13 cellular contexts compared by ENCODE assay signal in the genomic region with DNA sequence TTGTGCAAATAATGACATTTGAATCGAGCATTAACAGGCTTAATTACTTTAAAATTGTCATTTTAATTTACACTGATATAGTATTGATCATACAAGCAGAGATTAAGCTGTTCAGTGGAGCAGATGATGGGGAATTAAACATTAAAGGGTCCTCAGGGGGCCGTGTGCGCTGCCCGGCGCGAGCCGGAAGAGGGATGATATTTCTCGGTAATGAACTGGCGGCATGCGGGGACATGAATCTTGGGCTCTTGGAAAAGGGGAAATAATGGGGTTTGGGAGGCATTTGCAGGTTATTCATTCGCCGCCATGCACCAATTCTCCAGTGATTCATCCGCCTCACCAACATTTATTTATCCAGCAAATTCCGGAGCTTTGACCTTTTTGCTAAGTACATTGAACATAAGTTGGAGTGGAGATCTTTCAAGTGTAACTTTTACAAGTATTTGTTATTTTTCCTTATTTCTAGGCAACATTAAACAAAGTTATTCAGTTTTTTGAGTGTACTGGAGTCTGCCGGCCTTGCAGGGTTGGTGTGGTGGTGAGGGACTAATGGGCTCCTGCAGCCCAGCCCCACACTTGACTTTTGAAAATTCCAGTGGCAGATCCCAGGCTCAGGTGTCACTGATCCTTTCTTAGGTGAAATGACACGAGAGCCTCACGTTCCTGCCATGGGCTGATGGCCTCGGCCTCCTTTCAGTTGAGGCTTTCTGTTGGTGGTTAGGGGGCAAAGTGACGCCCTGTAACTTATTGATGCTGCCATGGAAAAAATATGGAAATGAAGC.
A peak's percentile ranks its signal among the peaks of the same experiment; 100 is the strongest.
DNase-seq lines count a peak whose midpoint lies in the region; ATAC-seq and TF ChIP-seq lines count a peak whose summit lies in the region.
"Had no signal": no experiment of that assay in that cellular context is flagged by ENCODE, and none has a peak within 500 bp of the region (broad histone marks: within the 10 kb centered on the region; RNA-seq: fewer than 3 reads in every experiment).

No MANE protein-coding gene starts in this region.

- CTCF ChIA-PET in activated CD8-positive, alpha-beta T cell treated with anti-CD3 and anti-CD28 coated beads, Interleukin-2, amount 10 ng/mL, durations not matched to agents 7 days and 5 days (lab: Charles Lee): no interaction called here
- CTCF ChIA-PET in RWPE1 (lab: Yijun Ruan, JAX): interaction anchor here (0.5 to 1.4 kb wide), 2 partner anchors 11 to 246 kb away, joined by 4 read pairs; no protein-coding TSS in a partner anchor

- TF ChIP-seq CTCF in brain microvascular endothelial cell (IDR thresholded peaks at IDR 0.05; ENCODE audit: low read depth, low read length, missing control alignments): no peak
- TF ChIP-seq CTCF in left lung (IDR thresholded peaks at IDR 0.05): no peak
- no peak for TF ChIP-seq CTCF in RWPE1 (conservative IDR thresholded peaks at IDR 0.05; ENCODE audit: low read depth)

- H3K27me3 Mint-ChIP-seq in stimulated activated naive B cell treated with anti-CD40 and anti-IgM and Interleukin-4, amounts not matched to agents 10 μg/mL and 1 μg/mL and 100 μg/mL, for 72 hours: no peaks in the 10 kb centered on the region
- no peaks in the 10 kb centered on the region for H3K27me3 Mint-ChIP-seq in activated CD8-positive, alpha-beta T cell treated with anti-CD3 and anti-CD28 coated beads, Interleukin-2, amount 10 ng/mL, durations not matched to agents 7 days and 5 days (ENCODE audit: low read depth)
- H3K27me3 Mint-ChIP-seq: activated B cell treated with CpG ODN at 0.5 μM for 24 hours; stimulated activated memory B cell treated with anti-CD40 and anti-IgM and Interleukin-4, amounts not matched to agents 10 μg/mL and 1 μg/mL and 100 μg/mL, for 72 hours had no signal

- POLR2A ChIA-PET in activated CD8-positive, alpha-beta T cell treated with anti-CD3 and anti-CD28 coated beads, Interleukin-2, amount 10 ng/mL, durations not matched to agents 7 days and 5 days (lab: Charles Lee): no interaction called here
- POLR2A ChIA-PET in RWPE1 (lab: Yijun Ruan, JAX; ENCODE audit: low non-redundant PET): no interaction called here

- H3K9me3 Mint-ChIP-seq in stimulated activated naive B cell treated with anti-CD40 and anti-IgM and Interleukin-4, amounts not matched to agents 10 μg/mL and 1 μg/mL and 100 μg/mL, for 72 hours: peaks cover 0 to 2% of the 10 kb centered on the region in 2 donors
- H3K9me3 Mint-ChIP-seq in activated CD8-positive, alpha-beta T cell treated with anti-CD3 and anti-CD28 coated beads, Interleukin-2, amount 10 ng/mL, durations not matched to agents 7 days and 5 days (ENCODE audit: insufficient read depth): no peaks in the 10 kb centered on the region
- H3K9me3 Mint-ChIP-seq: activated B cell treated with CpG ODN at 0.5 μM for 24 hours; stimulated activated memory B cell treated with anti-CD40 and anti-IgM and Interleukin-4, amounts not matched to agents 10 μg/mL and 1 μg/mL and 100 μg/mL, for 72 hours had no signal

- no peaks in the 10 kb centered on the region for H3K27me3 ChIP-seq in ACC112 (ENCODE audit: insufficient read depth, low read length)
- H3K27me3 ChIP-seq in brain microvascular endothelial cell (replicated peaks): no peaks in the 10 kb centered on the region
- H3K27me3 ChIP-seq in left lung: no peaks in the 10 kb centered on the region

- peaks cover 17 to 18% of the 10 kb centered on the region in 2 donors for H3K36me3 Mint-ChIP-seq in stimulated activated naive B cell treated with anti-CD40 and anti-IgM and Interleukin-4, amounts not matched to agents 10 μg/mL and 1 μg/mL and 100 μg/mL, for 72 hours
- no peaks in the 10 kb centered on the region for H3K36me3 Mint-ChIP-seq in activated CD8-positive, alpha-beta T cell treated with anti-CD3 and anti-CD28 coated beads, Interleukin-2, amount 10 ng/mL, durations not matched to agents 7 days and 5 days (ENCODE audit: low read depth)

- H3K4me3 Mint-ChIP-seq in stimulated activated naive B cell treated with anti-CD40 and anti-IgM and Interleukin-4, amounts not matched to agents 10 μg/mL and 1 μg/mL and 100 μg/mL, for 72 hours: no peak overlapping the region
- no peak overlapping the region for H3K4me3 Mint-ChIP-seq in activated CD8-positive, alpha-beta T cell treated with anti-CD3 and anti-CD28 coated beads, Interleukin-2, amount 10 ng/mL, durations not matched to agents 7 days and 5 days
- H3K4me3 Mint-ChIP-seq: activated B cell treated with CpG ODN at 0.5 μM for 24 hours; stimulated activated memory B cell treated with anti-CD40 and anti-IgM and Interleukin-4, amounts not matched to agents 10 μg/mL and 1 μg/mL and 100 μg/mL, for 72 hours had no signal

- in situ Hi-C loops in brain microvascular endothelial cell (cut with HindIII; ENCODE audit: low pct_ligation_motif_present, low sequenced_read_pairs): no loop called here

- H3K27ac ChIP-seq in ACC112 (ENCODE audit: low read depth, low read length) (peak overlapping the region; percentile 98), brain microvascular endothelial cell (peak overlapping the region; percentile 89), left lung (peak overlapping the region; percentile 6 to 62), RWPE1 (no peak overlapping the region)

- no peaks in the 10 kb centered on the region for H3K9me3 ChIP-seq in left lung

- ATAC-seq in left lung: peak; percentile 87
- ATAC-seq in stimulated activated naive B cell treated with anti-CD40 and anti-IgM and Interleukin-4, amounts not matched to agents 10 μg/mL and 1 μg/mL and 100 μg/mL, for 72 hours (replicated peaks): no peak
- ATAC-seq in activated CD8-positive, alpha-beta T cell treated with anti-CD3 and anti-CD28 coated beads, Interleukin-2, amount 10 ng/mL, durations not matched to agents 7 days and 5 days: no peak
- ATAC-seq: stimulated activated memory B cell treated with anti-CD40 and anti-IgM and Interleukin-4, amounts not matched to agents 10 μg/mL and 1 μg/mL and 100 μg/mL, for 72 hours had no signal

- H3K4me1 ChIP-seq in ACC112 (ENCODE audit: control insufficient read depth, insufficient read depth, low read length, unreplicated experiment) (peaks cover 29% of the 10 kb centered on the region), left lung (peaks cover 7 to 18% of the 10 kb centered on the region in 2 donors)

- peak; percentile 39 for DNase-seq in HT1080 (ENCODE audit: low read depth)
- peak; percentile 34 for DNase-seq in brain microvascular endothelial cell
- DNase-seq in left lung: peak; percentile 43 to 59
- DNase-seq in NCI-H2171 (lab: John Stamatoyannopoulos, UW): no peak
- no peak for DNase-seq in stimulated activated naive B cell treated with anti-CD40 and anti-IgM and Interleukin-4, amounts not matched to agents 10 μg/mL and 1 μg/mL and 100 μg/mL, for 72 hours
- DNase-seq in activated CD8-positive, alpha-beta T cell treated with anti-CD3 and anti-CD28 coated beads, Interleukin-2, amount 10 ng/mL, durations not matched to agents 7 days and 5 days: no peak
- no peak for DNase-seq in RWPE1 (ENCODE audit: low spot score)
- DNase-seq: activated B cell treated with CpG ODN at 0.5 μM for 24 hours, H7, NCI-H1694 had no signal

- no peak overlapping the region for H3K27ac Mint-ChIP-seq in stimulated activated naive B cell treated with anti-CD40 and anti-IgM and Interleukin-4, amounts not matched to agents 10 μg/mL and 1 μg/mL and 100 μg/mL, for 72 hours
- no peak overlapping the region for H3K27ac Mint-ChIP-seq in activated CD8-positive, alpha-beta T cell treated with anti-CD3 and anti-CD28 coated beads, Interleukin-2, amount 10 ng/mL, durations not matched to agents 7 days and 5 days
- H3K27ac Mint-ChIP-seq: activated B cell treated with CpG ODN at 0.5 μM for 24 hours; progenitor cell of endocrine pancreas; stimulated activated memory B cell treated with anti-CD40 and anti-IgM and Interleukin-4, amounts not matched to agents 10 μg/mL and 1 μg/mL and 100 μg/mL, for 72 hours had no signal

- H3K4me3 ChIP-seq in ACC112 (ENCODE audit: low read depth, low read length) (peak overlapping the region; percentile 65), brain microvascular endothelial cell (ENCODE audit: low read depth, low read length) (peak overlapping the region; percentile 39), left lung (no peak overlapping the region)

- intact Hi-C loops in left lung (cut with DNase I): no loop called here

- peaks cover 13 to 32% of the 10 kb centered on the region in 2 donors for H3K4me1 Mint-ChIP-seq in stimulated activated naive B cell treated with anti-CD40 and anti-IgM and Interleukin-4, amounts not matched to agents 10 μg/mL and 1 μg/mL and 100 μg/mL, for 72 hours
- H3K4me1 Mint-ChIP-seq in activated CD8-positive, alpha-beta T cell treated with anti-CD3 and anti-CD28 coated beads, Interleukin-2, amount 10 ng/mL, durations not matched to agents 7 days and 5 days (ENCODE audit: low read depth): no peaks in the 10 kb centered on the region

- no peaks in the 10 kb centered on the region for H3K36me3 ChIP-seq in ACC112 (ENCODE audit: insufficient read depth, low read length)
- no peaks in the 10 kb centered on the region for H3K36me3 ChIP-seq in brain microvascular endothelial cell (replicated peaks)
- peaks cover 0 to 9% of the 10 kb centered on the region in 2 donors for H3K36me3 ChIP-seq in left lung

- no peak overlapping the region for H2AFZ ChIP-seq in ACC112 (ENCODE audit: low read length, unreplicated experiment)

- H3K79me2 ChIP-seq in ACC112 (ENCODE audit: control insufficient read depth, insufficient read depth, low read length, unreplicated experiment): peaks cover 5% of the 10 kb centered on the region

Comparison
In these comparisons a context has a peak if more than half of its experiments do, and no peak if none do; other contexts are left out.
1. H3K4me3 ChIP-seq: peak in ACC112 (single experiment) and brain microvascular endothelial cell (single experiment); none in left lung (0 of 2).
2. DNase-seq: peak in HT1080 (single experiment), brain microvascular endothelial cell (single experiment) and left lung (2 of 2); none in NCI-H2171 (single experiment), stimulated activated naive B cell treated with anti-CD40 and anti-IgM and Interleukin-4, amounts not matched to agents 10 μg/mL and 1 μg/mL and 100 μg/mL, for 72 hours (single experiment), activated CD8-positive, alpha-beta T cell treated with anti-CD3 and anti-CD28 coated beads, Interleukin-2, amount 10 ng/mL, durations not matched to agents 7 days and 5 days (single experiment) and RWPE1 (single experiment).